Comparison of ENCODE assay signal across 8 cellular contexts in genomic region chr19:8512991-8513686, GRCh38. TPM values are rescaled to one million over a fixed set of nuclear protein-coding genes. Genes with fewer than 3 reads are reported as not detected.
DNase-seq lines count a peak whose midpoint lies in the region; ATAC-seq and TF ChIP-seq lines count a peak whose summit lies in the region.

No MANE protein-coding gene starts in this region.

- no peaks in the 10 kb centered on the region for H3K9me3 Mint-ChIP-seq in HFFc6
- H3K9me3 Mint-ChIP-seq in activated T-helper 17 cell treated with anti-CD3 and anti-CD28 coated beads, Interleukin-2, amount 50 U/mL, for 72 hours = no peaks in the 10 kb centered on the region
- no peaks in the 10 kb centered on the region for H3K9me3 Mint-ChIP-seq in stimulated activated effector memory CD8-positive, alpha-beta T cell treated with anti-CD3 and anti-CD28 coated beads, Interleukin-12 subunit alpha, Interleukin-12 subunit beta, amount 100 ng/mL, for 72 hours

- peaks cover 5% of the 10 kb centered on the region for H3K36me3 Mint-ChIP-seq in HFFc6 (ENCODE audit: low read depth)
- peaks cover 6% of the 10 kb centered on the region for H3K36me3 Mint-ChIP-seq in activated T-helper 17 cell treated with anti-CD3 and anti-CD28 coated beads, Interleukin-2, amount 50 U/mL, for 72 hours (ENCODE audit: low read depth)
- peaks cover 37% of the 10 kb centered on the region for H3K36me3 Mint-ChIP-seq in stimulated activated effector memory CD8-positive, alpha-beta T cell treated with anti-CD3 and anti-CD28 coated beads, Interleukin-12 subunit alpha, Interleukin-12 subunit beta, amount 100 ng/mL, for 72 hours

- H3K9ac ChIP-seq in iPS-18a (ENCODE audit: low read length) = peak overlapping the region; percentile 77

- H3K4me1 ChIP-seq in iPS-18a (ENCODE audit: control insufficient read depth, low read depth, low read length) = peaks cover 7% of the 10 kb centered on the region

- H3K4me3 ChIP-seq in iPS-18a (ENCODE audit: low read length) = peak overlapping the region; percentile 76

- H3K27ac Mint-ChIP-seq in HFFc6 = peak overlapping the region; percentile 98
- peak overlapping the region; percentile 98 for H3K27ac Mint-ChIP-seq in activated T-helper 17 cell treated with anti-CD3 and anti-CD28 coated beads, Interleukin-2, amount 50 U/mL, for 72 hours
- peak overlapping the region; percentile 99 for H3K27ac Mint-ChIP-seq in stimulated activated effector memory CD8-positive, alpha-beta T cell treated with anti-CD3 and anti-CD28 coated beads, Interleukin-12 subunit alpha, Interleukin-12 subunit beta, amount 100 ng/mL, for 72 hours

- H3K9me3 ChIP-seq in iPS-18a (ENCODE audit: control insufficient read depth, low read depth, low read length) = no peaks in the 10 kb centered on the region

- H3K27me3 Mint-ChIP-seq in HFFc6 (ENCODE audit: insufficient read depth) = peaks cover 2% of the 10 kb centered on the region; the same call in 1 of the 2 replicates
- H3K27me3 Mint-ChIP-seq in activated T-helper 17 cell treated with anti-CD3 and anti-CD28 coated beads, Interleukin-2, amount 50 U/mL, for 72 hours = no peaks in the 10 kb centered on the region

- peak; percentile 22; the same call in 1 of the 2 replicates for TF ChIP-seq CTCF in HFFc6 (IDR thresholded peaks at IDR 0.05)

- no peaks in the 10 kb centered on the region for H3K27me3 ChIP-seq in iPS-18a (ENCODE audit: control insufficient read depth, insufficient read depth, low read length)

- H3K4me1 Mint-ChIP-seq in HFFc6 (ENCODE audit: low read depth) = peaks cover 22% of the 10 kb centered on the region
- peaks cover 22% of the 10 kb centered on the region for H3K4me1 Mint-ChIP-seq in activated T-helper 17 cell treated with anti-CD3 and anti-CD28 coated beads, Interleukin-2, amount 50 U/mL, for 72 hours
- H3K4me1 Mint-ChIP-seq in stimulated activated effector memory CD8-positive, alpha-beta T cell treated with anti-CD3 and anti-CD28 coated beads, Interleukin-12 subunit alpha, Interleukin-12 subunit beta, amount 100 ng/mL, for 72 hours = peaks cover 47% of the 10 kb centered on the region

- ATAC-seq in activated T-helper 17 cell treated with anti-CD3 and anti-CD28 coated beads, Interleukin-2, amount 50 U/mL, for 72 hours (replicated peaks) = no peak
- no peak for ATAC-seq in stimulated activated effector memory CD8-positive, alpha-beta T cell treated with anti-CD3 and anti-CD28 coated beads, Interleukin-12 subunit alpha, Interleukin-12 subunit beta, amount 100 ng/mL, for 72 hours
- ATAC-seq in GM18520 (IDR thresholded peaks at IDR 0.05; ENCODE audit: unreplicated experiment) = no peak

- H3K27ac ChIP-seq in iPS-18a (ENCODE audit: low read length) = no peak overlapping the region

- DNase-seq in HFFc6 = no peak
- no peak for DNase-seq in stimulated activated effector memory CD8-positive, alpha-beta T cell treated with anti-CD3 and anti-CD28 coated beads, Interleukin-12 subunit alpha, Interleukin-12 subunit beta, amount 100 ng/mL, for 72 hours (ENCODE audit: low spot score in 2 of 2)
- DNase-seq in LoVo (ENCODE audit: low spot score) = no peak
- no peak for DNase-seq in NCI-H187 (lab: John Stamatoyannopoulos, UW)
- DNase-seq in NCI-H1092 treated with DMSO at 0.1 percent for 48 hours (lab: John Stamatoyannopoulos, UW) = no peak

- no peaks in the 10 kb centered on the region for H3K36me3 ChIP-seq in iPS-18a (ENCODE audit: control insufficient read depth, low read depth, low read length)

- peak overlapping the region; percentile 94 for H3K4me3 Mint-ChIP-seq in HFFc6
- peak overlapping the region; percentile 97 for H3K4me3 Mint-ChIP-seq in activated T-helper 17 cell treated with anti-CD3 and anti-CD28 coated beads, Interleukin-2, amount 50 U/mL, for 72 hours
- peak overlapping the region; percentile 89 for H3K4me3 Mint-ChIP-seq in stimulated activated effector memory CD8-positive, alpha-beta T cell treated with anti-CD3 and anti-CD28 coated beads, Interleukin-12 subunit alpha, Interleukin-12 subunit beta, amount 100 ng/mL, for 72 hours

RNA-seq across cellular contexts. Expression of gene ZNF414, which starts 0.8 kb away (rescaled TPM):
- total RNA-seq in HFFc6 (2021; fragmentation: NEBNext Ultra II Directional; extraction: Animal tissue kit (Norgen Biotek cat#: 25700)) = 10 to 100 TPM; 20.1 to 27.2 (median 25.5) TPM
- total RNA-seq in activated T-helper 17 cell treated with anti-CD3 and anti-CD28 coated beads, Interleukin-2, amount 50 U/mL, for 72 hours = 10 to 100 TPM; 18.4 to 19.1 TPM

RNA-seq across cellular contexts. Expression of gene PRAM1, which starts 10.7 kb away (rescaled TPM):
- under 1 TPM in 2 of 6 experiments, not detected in 4; 0.21 TPM for total RNA-seq in HFFc6 (2021; fragmentation: NEBNext Ultra II Directional; extraction: Animal tissue kit (Norgen Biotek cat#: 25700))
- total RNA-seq in activated T-helper 17 cell treated with anti-CD3 and anti-CD28 coated beads, Interleukin-2, amount 50 U/mL, for 72 hours = 1 to 10 TPM; 1.1 to 2.9 TPM
